ENCODE assay signal across 35 cellular contexts in genomic region chr6:148808786-148809304, GRCh38.
"Had no signal": no experiment of that assay in that cellular context is flagged by ENCODE, and none has a peak within 500 bp of the region (broad histone marks: within the 10 kb centered on the region; RNA-seq: fewer than 3 reads in every experiment).

No MANE protein-coding gene starts in this region.

- H3K9me3 Mint-ChIP-seq: activated CD4-positive, alpha-beta memory T cell treated with anti-CD3 and anti-CD28 coated beads for 36 hours; activated CD4-positive, alpha-beta T cell treated with anti-CD3 and anti-CD28 coated beads, Interleukin-2, amount 10 ng/mL, durations not matched to agents 24 days and 14 days; activated naive CD4-positive, alpha-beta T cell treated with anti-CD3 and anti-CD28 coated beads, Interleukin-2, amount 10 ng/mL, durations not matched to agents 7 days and 5 days; activated naive CD4-positive, alpha-beta T cell treated with anti-CD3 and anti-CD28 coated beads, Interleukin-2, amount 50 U/mL, for 72 hours; activated T-helper 1 cell treated with anti-CD3 and anti-CD28 coated beads, Interleukin-12 subunit alpha, Interleukin-12 subunit beta, Interleukin-2, Interleukin-4 antibody, amounts not matched to agents 30 ng/mL and 10 ng/mL and 1 ng/mL, durations not matched to agents 14 hours and 24 hours and 36 hours; effector memory CD8-positive, alpha-beta T cell; T-helper 2 cell treated with Interferon-gamma antibody and Interleukin-4, amounts not matched to agents 5 μg/mL and 100 μg/mL, for 36 hours had no signal

- H3K4me1 ChIP-seq: body of pancreas, gastrocnemius medialis had no signal

- H3K4me3 ChIP-seq: adrenal gland, body of pancreas, esophagus muscularis mucosa, gastrocnemius medialis had no signal

- H3K27ac Mint-ChIP-seq: activated CD4-positive, alpha-beta memory T cell treated with anti-CD3 and anti-CD28 coated beads for 36 hours; activated CD4-positive, alpha-beta T cell treated with anti-CD3 and anti-CD28 coated beads for 36 hours; activated CD4-positive, alpha-beta T cell treated with anti-CD3 and anti-CD28 coated beads, Interleukin-2, amount 10 ng/mL, durations not matched to agents 24 days and 14 days; activated CD8-positive, alpha-beta memory T cell treated with anti-CD3 and anti-CD28 coated beads, Interleukin-2, amount 10 ng/mL, durations not matched to agents 7 days and 5 days; activated CD8-positive, alpha-beta T cell treated with anti-CD3 and anti-CD28 coated beads, Interleukin-2, amount 10 ng/mL, durations not matched to agents 7 days and 5 days; activated naive CD4-positive, alpha-beta T cell treated with anti-CD3 and anti-CD28 coated beads, Interleukin-2, amount 10 ng/mL, durations not matched to agents 7 days and 5 days; activated naive CD4-positive, alpha-beta T cell treated with anti-CD3 and anti-CD28 coated beads, Interleukin-2, amount 50 U/mL, for 72 hours; activated T-helper 1 cell treated with anti-CD3 and anti-CD28 coated beads, Interleukin-12 subunit alpha, Interleukin-12 subunit beta, Interleukin-2, Interleukin-4 antibody, amounts not matched to agents 30 ng/mL and 10 ng/mL and 1 ng/mL, durations not matched to agents 14 hours and 24 hours and 36 hours; T-helper 2 cell treated with Interferon-gamma antibody and Interleukin-4, amounts not matched to agents 5 μg/mL and 100 μg/mL, for 36 hours had no signal

- DNase-seq: activated CD4-positive, alpha-beta memory T cell treated with anti-CD3 and anti-CD28 coated beads for 36 hours; activated CD4-positive, alpha-beta T cell treated with anti-CD3 and anti-CD28 coated beads for 36 hours; activated CD4-positive, alpha-beta T cell treated with anti-CD3 and anti-CD28 coated beads, Interleukin-2, amount 10 ng/mL, durations not matched to agents 24 days and 14 days; activated CD4-positive, CD25-positive, alpha-beta regulatory T cell; activated CD4-positive, CD25-positive, alpha-beta regulatory T cell treated with anti-CD3 and anti-CD28 coated beads, Interleukin-2, amount 50 U/mL, for 72 hours; activated CD8-positive, alpha-beta memory T cell treated with anti-CD3 and anti-CD28 coated beads, Interleukin-2, amount 10 ng/mL, durations not matched to agents 7 days and 5 days; activated CD8-positive, alpha-beta memory T cell treated with anti-CD3 and anti-CD28 coated beads, Interleukin-2, amount 50 U/mL, for 4 hours; activated CD8-positive, alpha-beta T cell treated with anti-CD3 and anti-CD28 coated beads, Interleukin-2, amount 10 ng/mL, durations not matched to agents 7 days and 5 days; activated gamma-delta T cell; activated naive CD4-positive, alpha-beta T cell; activated naive CD4-positive, alpha-beta T cell treated with anti-CD3 and anti-CD28 coated beads, Interleukin-2, amount 10 ng/mL, durations not matched to agents 7 days and 5 days; activated T-cell treated with anti-CD3 and anti-CD28 coated beads, Interleukin-2, amount 50 U/mL, for 1 hour; activated T-cell treated with anti-CD3 and anti-CD28 coated beads, Interleukin-2, amount 50 U/mL, for 48 hours; adrenal gland; amygdala; aorta; body of pancreas; caudate nucleus; cortex of kidney; dermis blood vessel endothelial cell; effector CD4-positive, alpha-beta T cell; effector memory CD8-positive, alpha-beta T cell; erythroblast; foreskin keratinocyte; gastrocnemius medialis; glutamatergic neuron; T-helper 1 cell; T-helper 17 cell; T1000; WERI-Rb-1 had no signal

- H3K36me3 Mint-ChIP-seq: activated CD4-positive, alpha-beta memory T cell treated with anti-CD3 and anti-CD28 coated beads for 36 hours; activated CD8-positive, alpha-beta memory T cell treated with anti-CD3 and anti-CD28 coated beads, Interleukin-2, amount 10 ng/mL, durations not matched to agents 7 days and 5 days; activated naive CD4-positive, alpha-beta T cell treated with anti-CD3 and anti-CD28 coated beads, Interleukin-2, amount 10 ng/mL, durations not matched to agents 7 days and 5 days; activated naive CD4-positive, alpha-beta T cell treated with anti-CD3 and anti-CD28 coated beads, Interleukin-2, amount 50 U/mL, for 72 hours had no signal

- H3K36me3 ChIP-seq: adrenal gland, esophagus muscularis mucosa, gastrocnemius medialis, WERI-Rb-1 had no signal

- FAIRE-seq: colon had no signal

- ATAC-seq: activated CD4-positive, alpha-beta T cell treated with anti-CD3 and anti-CD28 coated beads for 36 hours; activated CD8-positive, alpha-beta memory T cell treated with anti-CD3 and anti-CD28 coated beads, Interleukin-2, amount 10 ng/mL, durations not matched to agents 7 days and 5 days; activated CD8-positive, alpha-beta T cell treated with anti-CD3 and anti-CD28 coated beads, Interleukin-2, amount 10 ng/mL, durations not matched to agents 7 days and 5 days; activated naive CD4-positive, alpha-beta T cell treated with anti-CD3 and anti-CD28 coated beads, Interleukin-2, amount 50 U/mL, for 72 hours; body of pancreas; effector memory CD8-positive, alpha-beta T cell; foreskin keratinocyte; gastrocnemius medialis; T-helper 17 cell had no signal

- H3K4me1 Mint-ChIP-seq: activated CD4-positive, alpha-beta T cell treated with anti-CD3 and anti-CD28 coated beads, Interleukin-2, amount 10 ng/mL, durations not matched to agents 24 days and 14 days; activated naive CD4-positive, alpha-beta T cell treated with anti-CD3 and anti-CD28 coated beads, Interleukin-2, amount 10 ng/mL, durations not matched to agents 7 days and 5 days had no signal

- H3K9me3 ChIP-seq: adrenal gland, body of pancreas, esophagus muscularis mucosa, gastrocnemius medialis had no signal

- H3K4me3 Mint-ChIP-seq: activated CD4-positive, alpha-beta memory T cell treated with anti-CD3 and anti-CD28 coated beads for 36 hours; activated CD4-positive, alpha-beta T cell treated with anti-CD3 and anti-CD28 coated beads for 36 hours; activated CD4-positive, alpha-beta T cell treated with anti-CD3 and anti-CD28 coated beads, Interleukin-2, amount 10 ng/mL, durations not matched to agents 24 days and 14 days; activated CD8-positive, alpha-beta memory T cell treated with anti-CD3 and anti-CD28 coated beads, Interleukin-2, amount 10 ng/mL, durations not matched to agents 7 days and 5 days; activated CD8-positive, alpha-beta T cell treated with anti-CD3 and anti-CD28 coated beads, Interleukin-2, amount 10 ng/mL, durations not matched to agents 7 days and 5 days; activated naive CD4-positive, alpha-beta T cell treated with anti-CD3 and anti-CD28 coated beads, Interleukin-2, amount 10 ng/mL, durations not matched to agents 7 days and 5 days; activated T-helper 1 cell treated with anti-CD3 and anti-CD28 coated beads, Interleukin-12 subunit alpha, Interleukin-12 subunit beta, Interleukin-2, Interleukin-4 antibody, amounts not matched to agents 30 ng/mL and 10 ng/mL and 1 ng/mL, durations not matched to agents 14 hours and 24 hours and 36 hours; effector memory CD8-positive, alpha-beta T cell; T-helper 17 cell; T-helper 2 cell treated with Interferon-gamma antibody and Interleukin-4, amounts not matched to agents 5 μg/mL and 100 μg/mL, for 36 hours had no signal

- H3K27me3 ChIP-seq: adrenal gland, body of pancreas, esophagus muscularis mucosa, foreskin keratinocyte, gastrocnemius medialis had no signal

- H3K27me3 Mint-ChIP-seq: activated CD4-positive, alpha-beta memory T cell treated with anti-CD3 and anti-CD28 coated beads for 36 hours; activated CD4-positive, alpha-beta T cell treated with anti-CD3 and anti-CD28 coated beads for 36 hours; activated CD8-positive, alpha-beta memory T cell treated with anti-CD3 and anti-CD28 coated beads, Interleukin-2, amount 10 ng/mL, durations not matched to agents 7 days and 5 days; effector memory CD8-positive, alpha-beta T cell; T-helper 17 cell had no signal

- H3K27ac ChIP-seq: adrenal gland, body of pancreas, esophagus muscularis mucosa, foreskin keratinocyte, gastrocnemius medialis, WERI-Rb-1 had no signal
